In the genomic region with DNA sequence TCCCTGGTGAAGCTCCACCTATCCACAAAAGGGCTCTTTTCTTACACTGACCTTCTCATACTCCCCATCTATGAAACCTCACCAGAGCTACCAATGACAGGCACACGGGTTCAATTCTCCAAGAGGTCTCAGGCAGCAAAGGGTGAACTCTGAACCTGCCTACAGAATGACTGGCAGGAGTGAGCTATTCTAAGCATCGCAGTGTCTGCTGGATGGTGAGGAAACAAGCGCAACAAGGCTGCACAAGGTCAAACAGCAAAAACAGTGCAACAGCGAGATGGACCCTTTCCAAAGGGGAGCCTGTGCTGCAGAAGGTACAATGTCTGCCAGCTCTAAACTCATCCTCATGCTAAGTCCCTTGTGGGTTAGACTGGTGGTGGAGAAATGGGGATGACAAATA, we compare ENCODE assay signal across 35 cellular contexts.
"Had no signal": no experiment of that assay in that cellular context is flagged by ENCODE, and none has a peak within 500 bp of the region (broad histone marks: within the 10 kb centered on the region; RNA-seq: fewer than 3 reads in every experiment).

No MANE protein-coding gene starts in this region.

- H3K27ac ChIP-seq: ascending aorta, breast epithelium, VCaP had no signal

- H3K36me3 ChIP-seq: ascending aorta, breast epithelium had no signal

- H3K27ac Mint-ChIP-seq: activated B cell treated with CpG ODN at 0.5 μM for 24 hours; activated CD4-positive, alpha-beta memory T cell treated with anti-CD3 and anti-CD28 coated beads, Interleukin-2, amount 10 ng/mL, durations not matched to agents 7 days and 5 days; activated CD4-positive, alpha-beta T cell treated with anti-CD3 and anti-CD28 coated beads, Interleukin-2, amount 10 ng/mL, durations not matched to agents 7 days and 5 days; activated CD8-positive, alpha-beta memory T cell treated with anti-CD3 and anti-CD28 coated beads, Interleukin-2, amount 10 ng/mL, durations not matched to agents 7 days and 5 days; activated CD8-positive, alpha-beta T cell treated with anti-CD3 and anti-CD28 coated beads, Interleukin-2, amount 10 ng/mL, durations not matched to agents 7 days and 5 days; activated naive CD4-positive, alpha-beta T cell treated with anti-CD3 and anti-CD28 coated beads, Interleukin-2, amount 10 ng/mL, durations not matched to agents 7 days and 5 days; activated naive CD4-positive, alpha-beta T cell treated with anti-CD3 and anti-CD28 coated beads, Interleukin-2, amount 50 U/mL, for 24 hours; activated naive CD8-positive, alpha-beta T cell; activated naive CD8-positive, alpha-beta T cell treated with anti-CD3 and anti-CD28 coated beads, Interleukin-2, amount 10 ng/mL, durations not matched to agents 7 days and 5 days; activated naive CD8-positive, alpha-beta T cell treated with anti-CD3 and anti-CD28 coated beads, Interleukin-2, amount 50 U/mL, for 24 hours; activated T-cell treated with anti-CD3 and anti-CD28 coated beads, Interleukin-2, amount 50 U/mL, for 24 hours; activated T-helper 2 cell treated with anti-CD3 and anti-CD28 coated beads, Interferon-gamma antibody, Interleukin-2, Interleukin-4, amounts not matched to agents 10 μg/mL and 5 μg/mL and 100 μg/mL, durations not matched to agents 14 hours and 24 hours and 36 hours; T-helper 1 cell treated with Interleukin-12 subunit alpha and Interleukin-12 subunit beta and Interleukin-4 antibody, amounts not matched to agents 30 μg/mL and 1 μg/mL, for 36 hours; T-helper 2 cell treated with Interferon-gamma antibody and Interleukin-4, amounts not matched to agents 5 μg/mL and 100 μg/mL, for 36 hours had no signal

- H3K27me3 Mint-ChIP-seq: activated B cell treated with CpG ODN at 0.5 μM for 24 hours; activated naive CD4-positive, alpha-beta T cell treated with anti-CD3 and anti-CD28 coated beads, Interleukin-2, amount 50 U/mL, for 24 hours; activated naive CD8-positive, alpha-beta T cell; activated naive CD8-positive, alpha-beta T cell treated with anti-CD3 and anti-CD28 coated beads, Interleukin-2, amount 10 ng/mL, durations not matched to agents 7 days and 5 days; activated naive CD8-positive, alpha-beta T cell treated with anti-CD3 and anti-CD28 coated beads, Interleukin-2, amount 50 U/mL, for 24 hours; activated T-cell treated with anti-CD3 and anti-CD28 coated beads, Interleukin-2, amount 50 U/mL, for 24 hours; central memory CD8-positive, alpha-beta T cell had no signal

- H3K36me3 Mint-ChIP-seq: activated naive CD4-positive, alpha-beta T cell treated with anti-CD3 and anti-CD28 coated beads, Interleukin-2, amount 10 ng/mL, durations not matched to agents 7 days and 5 days; activated naive CD4-positive, alpha-beta T cell treated with anti-CD3 and anti-CD28 coated beads, Interleukin-2, amount 50 U/mL, for 24 hours; activated naive CD8-positive, alpha-beta T cell; activated naive CD8-positive, alpha-beta T cell treated with anti-CD3 and anti-CD28 coated beads, Interleukin-2, amount 10 ng/mL, durations not matched to agents 7 days and 5 days had no signal

- H3K9me3 Mint-ChIP-seq: activated naive CD4-positive, alpha-beta T cell treated with anti-CD3 and anti-CD28 coated beads, Interleukin-2, amount 10 ng/mL, durations not matched to agents 7 days and 5 days; activated naive CD4-positive, alpha-beta T cell treated with anti-CD3 and anti-CD28 coated beads, Interleukin-2, amount 50 U/mL, for 24 hours; activated T-cell treated with anti-CD3 and anti-CD28 coated beads, Interleukin-2, amount 50 U/mL, for 24 hours; activated T-helper 2 cell treated with anti-CD3 and anti-CD28 coated beads, Interferon-gamma antibody, Interleukin-2, Interleukin-4, amounts not matched to agents 10 μg/mL and 5 μg/mL and 100 μg/mL, durations not matched to agents 14 hours and 24 hours and 36 hours; central memory CD8-positive, alpha-beta T cell; T-helper 1 cell treated with Interleukin-12 subunit alpha and Interleukin-12 subunit beta and Interleukin-4 antibody, amounts not matched to agents 30 μg/mL and 1 μg/mL, for 36 hours; T-helper 2 cell treated with Interferon-gamma antibody and Interleukin-4, amounts not matched to agents 5 μg/mL and 100 μg/mL, for 36 hours had no signal

- H3K4me1 ChIP-seq: ascending aorta, breast epithelium had no signal

- ATAC-seq: activated CD8-positive, alpha-beta memory T cell treated with anti-CD3 and anti-CD28 coated beads, Interleukin-2, amount 10 ng/mL, durations not matched to agents 7 days and 5 days; activated CD8-positive, alpha-beta T cell treated with anti-CD3 and anti-CD28 coated beads, Interleukin-2, amount 10 ng/mL, durations not matched to agents 7 days and 5 days; activated naive CD8-positive, alpha-beta T cell treated with anti-CD3 and anti-CD28 coated beads, Interleukin-2, amount 50 U/mL, for 24 hours had no signal

- H3K4me1 Mint-ChIP-seq: activated B cell treated with CpG ODN at 0.5 μM for 24 hours; activated CD4-positive, alpha-beta memory T cell treated with anti-CD3 and anti-CD28 coated beads, Interleukin-2, amount 10 ng/mL, durations not matched to agents 7 days and 5 days; activated CD4-positive, alpha-beta T cell treated with anti-CD3 and anti-CD28 coated beads, Interleukin-2, amount 10 ng/mL, durations not matched to agents 7 days and 5 days; activated naive CD4-positive, alpha-beta T cell treated with anti-CD3 and anti-CD28 coated beads, Interleukin-2, amount 10 ng/mL, durations not matched to agents 7 days and 5 days; activated naive CD4-positive, alpha-beta T cell treated with anti-CD3 and anti-CD28 coated beads, Interleukin-2, amount 50 U/mL, for 24 hours; activated naive CD8-positive, alpha-beta T cell treated with anti-CD3 and anti-CD28 coated beads, Interleukin-2, amount 10 ng/mL, durations not matched to agents 7 days and 5 days had no signal

- DNase-seq: activated B cell treated with CpG ODN at 0.5 μM for 24 hours; activated CD4-positive, alpha-beta memory T cell treated with anti-CD3 and anti-CD28 coated beads, Interleukin-2, amount 10 ng/mL, durations not matched to agents 7 days and 5 days; activated CD4-positive, alpha-beta T cell treated with anti-CD3 and anti-CD28 coated beads for 48 hours; activated CD4-positive, alpha-beta T cell treated with anti-CD3 and anti-CD28 coated beads, Interleukin-2, amount 10 ng/mL, durations not matched to agents 7 days and 5 days; activated CD4-positive, alpha-beta T cell treated with anti-CD3 and anti-CD28 coated beads, Interleukin-2, amount 50 U/mL, for 48 hours; activated CD4-positive, CD25-positive, alpha-beta regulatory T cell treated with anti-CD3 and anti-CD28 coated beads, Interleukin-2, amount 50 U/mL, for 72 hours; activated CD8-positive, alpha-beta memory T cell treated with anti-CD3 and anti-CD28 coated beads for 24 hours; activated CD8-positive, alpha-beta memory T cell treated with anti-CD3 and anti-CD28 coated beads, Interleukin-2, amount 10 ng/mL, durations not matched to agents 7 days and 5 days; activated CD8-positive, alpha-beta memory T cell treated with anti-CD3 and anti-CD28 coated beads, Interleukin-2, amount 50 U/mL, for 48 hours; activated CD8-positive, alpha-beta T cell treated with anti-CD3 and anti-CD28 coated beads, Interleukin-2, amount 10 ng/mL, durations not matched to agents 7 days and 5 days; activated effector memory CD4-positive, alpha-beta T cell treated with Interleukin-2 at 50 U/mL for 16 hours; activated gamma-delta T cell; activated naive CD4-positive, alpha-beta T cell treated with anti-CD3 and anti-CD28 coated beads, Interleukin-2, amount 10 ng/mL, durations not matched to agents 7 days and 5 days; activated naive CD4-positive, alpha-beta T cell treated with Interleukin-2 at 50 U/mL for 16 hours; activated naive CD8-positive, alpha-beta T cell treated with anti-CD3 and anti-CD28 coated beads, Interleukin-2, amount 10 ng/mL, durations not matched to agents 7 days and 5 days; activated naive CD8-positive, alpha-beta T cell treated with anti-CD3 and anti-CD28 coated beads, Interleukin-2, amount 50 U/mL, for 24 hours; activated T-cell treated with anti-CD3 and anti-CD28 coated beads, Interleukin-2, amount 50 U/mL, for 24 hours; activated T-cell treated with anti-CD3 and anti-CD28 coated beads, Interleukin-2, amount 50 U/mL, for 48 hours; amygdala; anterior cingulate cortex; cerebellar nuclear complex; SW 1271; T-helper 1 cell; T-helper 2 cell; T-helper 9 cell had no signal

- H3K4me3 Mint-ChIP-seq: activated B cell treated with CpG ODN at 0.5 μM for 24 hours; activated CD4-positive, alpha-beta memory T cell treated with anti-CD3 and anti-CD28 coated beads, Interleukin-2, amount 10 ng/mL, durations not matched to agents 7 days and 5 days; activated CD4-positive, alpha-beta T cell treated with anti-CD3 and anti-CD28 coated beads, Interleukin-2, amount 10 ng/mL, durations not matched to agents 7 days and 5 days; activated CD8-positive, alpha-beta memory T cell treated with anti-CD3 and anti-CD28 coated beads, Interleukin-2, amount 10 ng/mL, durations not matched to agents 7 days and 5 days; activated CD8-positive, alpha-beta T cell treated with anti-CD3 and anti-CD28 coated beads, Interleukin-2, amount 10 ng/mL, durations not matched to agents 7 days and 5 days; activated naive CD4-positive, alpha-beta T cell treated with anti-CD3 and anti-CD28 coated beads, Interleukin-2, amount 10 ng/mL, durations not matched to agents 7 days and 5 days; activated naive CD4-positive, alpha-beta T cell treated with anti-CD3 and anti-CD28 coated beads, Interleukin-2, amount 50 U/mL, for 24 hours; activated naive CD8-positive, alpha-beta T cell; activated naive CD8-positive, alpha-beta T cell treated with anti-CD3 and anti-CD28 coated beads, Interleukin-2, amount 10 ng/mL, durations not matched to agents 7 days and 5 days; activated naive CD8-positive, alpha-beta T cell treated with anti-CD3 and anti-CD28 coated beads, Interleukin-2, amount 50 U/mL, for 24 hours; activated T-cell treated with anti-CD3 and anti-CD28 coated beads, Interleukin-2, amount 50 U/mL, for 24 hours; brain; central memory CD8-positive, alpha-beta T cell; T-helper 1 cell treated with Interleukin-12 subunit alpha and Interleukin-12 subunit beta and Interleukin-4 antibody, amounts not matched to agents 30 μg/mL and 1 μg/mL, for 36 hours; T-helper 2 cell treated with Interferon-gamma antibody and Interleukin-4, amounts not matched to agents 5 μg/mL and 100 μg/mL, for 36 hours had no signal

- H3K27me3 ChIP-seq: ascending aorta, breast epithelium had no signal

- H3K4me3 ChIP-seq: ascending aorta, breast epithelium had no signal

- H3K9me3 ChIP-seq: ascending aorta, breast epithelium had no signal
